ENCODE assay signal across 3 cellular contexts in the genomic region with DNA sequence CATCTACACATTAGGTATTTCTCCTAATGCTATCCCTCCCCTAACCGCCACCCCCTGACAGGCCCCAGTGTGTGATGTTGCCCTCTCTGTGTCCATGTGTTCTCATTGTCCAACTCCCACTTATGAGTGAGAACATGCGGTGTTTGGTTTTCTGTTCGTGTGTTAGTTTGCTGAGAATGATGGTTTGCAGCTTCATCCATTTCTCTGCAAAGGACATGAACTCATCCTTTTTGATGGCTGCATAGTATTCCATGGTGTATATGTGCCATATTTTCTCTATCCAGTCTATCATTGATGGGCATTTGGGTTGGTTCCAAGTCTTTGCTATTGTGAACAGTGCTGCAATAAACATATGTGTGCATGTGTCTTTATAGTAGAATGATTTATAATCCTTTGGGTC. TPM values are rescaled to one million over a fixed set of nuclear protein-coding genes. Genes with fewer than 3 reads are reported as not detected.
"Had no signal": no experiment of that assay in that cellular context is flagged by ENCODE, and none has a peak within 500 bp of the region (broad histone marks: within the 10 kb centered on the region; RNA-seq: fewer than 3 reads in every experiment).

No MANE protein-coding gene starts in this region.

RNA-seq across cellular contexts. Expression of a gene that starts 8.2 kb away (rescaled TPM):
- total RNA-seq: HepG2, HT-29 had no signal
- polyA plus RNA-seq: HepG2, IgD-negative memory B cell had no signal
